In genomic region chr12:48814313-48815280, GRCh38 we compare ENCODE assay signal across 8 cellular contexts. TPM values are rescaled to one million over a fixed set of nuclear protein-coding genes. Genes with fewer than 3 reads are reported as not detected.
DNase-seq lines count a peak whose midpoint lies in the region; ATAC-seq and TF ChIP-seq lines count a peak whose summit lies in the region.

No MANE protein-coding gene starts in this region.

- peaks cover 29% of the 10 kb centered on the region for H3K4me1 Mint-ChIP-seq in activated CD4-positive, alpha-beta memory T cell treated with anti-CD3 and anti-CD28 coated beads for 36 hours (ENCODE audit: low read depth)
- peaks cover 30% of the 10 kb centered on the region for H3K4me1 Mint-ChIP-seq in memory B cell

- ATAC-seq in HG03064 (IDR thresholded peaks at IDR 0.05; ENCODE audit: low read depth, unreplicated experiment) (peak; percentile 60), memory B cell (ENCODE audit: low read depth) (peak; percentile 80)

- CTCF ChIA-PET in activated CD4-positive, alpha-beta memory T cell treated with anti-CD3 and anti-CD28 coated beads for 36 hours (lab: Charles Lee): interaction anchor here (0.6 to 5.6 kb wide), 44 partner anchors 9 to 280 kb away, joined by 3 to 38 read pairs (median 4); partner anchors contain the start of genes ADCY6, ARF3, CCNT1 and DDX23

- H3K27me3 Mint-ChIP-seq in activated CD4-positive, alpha-beta memory T cell treated with anti-CD3 and anti-CD28 coated beads for 36 hours: peaks cover 7% of the 10 kb centered on the region
- H3K27me3 Mint-ChIP-seq in memory B cell: peaks cover 12% of the 10 kb centered on the region

- DNase-seq in AG09319 (ENCODE audit: extremely low read depth, low read depth) (peak; percentile 64), NCI-H2227 (lab: John Stamatoyannopoulos, UW; ENCODE audit: unreplicated experiment) (peak; percentile 77), memory B cell (ENCODE audit: low spot score in 2 of 2) (peak; percentile 82 to 94)
- DNase-seq in activated CD4-positive, alpha-beta memory T cell treated with anti-CD3 and anti-CD28 coated beads for 36 hours: peak; percentile 89
- peak; percentile 53 for DNase-seq in effector CD8-positive, alpha-beta T cell (lab: John Stamatoyannopoulos, UW)
- peak; percentile 40 for DNase-seq in stimulated activated CD8-positive, alpha-beta memory T cell treated with anti-CD3 and anti-CD28 coated beads, Interleukin-15, amount 100 ng/mL, for 1 hour (ENCODE audit: low read depth)

- H3K9me3 Mint-ChIP-seq in activated CD4-positive, alpha-beta memory T cell treated with anti-CD3 and anti-CD28 coated beads for 36 hours: no peaks in the 10 kb centered on the region
- H3K9me3 Mint-ChIP-seq in memory B cell: no peaks in the 10 kb centered on the region

- H3K36me3 Mint-ChIP-seq in activated CD4-positive, alpha-beta memory T cell treated with anti-CD3 and anti-CD28 coated beads for 36 hours: no peaks in the 10 kb centered on the region
- no peaks in the 10 kb centered on the region for H3K36me3 Mint-ChIP-seq in memory B cell

- peak overlapping the region; percentile 48 for H3K27ac Mint-ChIP-seq in activated CD4-positive, alpha-beta memory T cell treated with anti-CD3 and anti-CD28 coated beads for 36 hours
- peak overlapping the region; percentile 54 for H3K27ac Mint-ChIP-seq in memory B cell

- peak; percentile 36 for TF ChIP-seq POLR2A in GM18526 (IDR thresholded peaks at IDR 0.05; ENCODE audit: extremely low read depth, insufficient read length)

- POLR2A ChIA-PET in activated CD4-positive, alpha-beta memory T cell treated with anti-CD3 and anti-CD28 coated beads for 36 hours (lab: Charles Lee): interaction anchor here (0.5 to 1.8 kb wide), 6 partner anchors 9 to 315 kb away, joined by 3 to 7 read pairs (median 4); partner anchors contain the start of genes DDX23 and KANSL2

- TF ChIP-seq CTCF in AG09319 (IDR thresholded peaks at IDR 0.05; ENCODE audit: low read depth, low read length): peak; percentile 73

- H3K4me3 Mint-ChIP-seq in activated CD4-positive, alpha-beta memory T cell treated with anti-CD3 and anti-CD28 coated beads for 36 hours: peak overlapping the region; percentile 88
- H3K4me3 Mint-ChIP-seq in memory B cell: peak overlapping the region; percentile 94

- intact Hi-C loops in activated CD4-positive, alpha-beta memory T cell treated with anti-CD3 and anti-CD28 coated beads for 36 hours (cut with micrococcal nuclease): loop anchor here (2.0 to 5.0 kb wide), 3 partner anchors 38 to 132 kb away; partner anchors contain the start of genes DDX23 and KANSL2

RNA-seq across cellular contexts. Expression of gene CACNB3, which starts 3.7 kb away (rescaled TPM):
- total RNA-seq in activated CD4-positive, alpha-beta memory T cell treated with anti-CD3 and anti-CD28 coated beads for 36 hours: 10 to 100 TPM; 18.3 to 19.0 TPM

RNA-seq across cellular contexts. Expression of gene ADCY6, which starts 25.7 kb away (rescaled TPM):
- total RNA-seq in activated CD4-positive, alpha-beta memory T cell treated with anti-CD3 and anti-CD28 coated beads for 36 hours: under 1 TPM; 0.15 to 0.21 TPM

RNA-seq across cellular contexts. Expression of gene DDX23, which starts 37.4 kb away (rescaled TPM):
- total RNA-seq in activated CD4-positive, alpha-beta memory T cell treated with anti-CD3 and anti-CD28 coated beads for 36 hours: 100 to 1,000 TPM; 119 to 121 TPM

RNA-seq across cellular contexts. Expression of gene RND1, which starts 51.1 kb away (rescaled TPM):
- total RNA-seq in activated CD4-positive, alpha-beta memory T cell treated with anti-CD3 and anti-CD28 coated beads for 36 hours: 1 to 10 TPM; 2.4 to 3.5 TPM

Comparison
In these comparisons a context has a peak if more than half of its experiments do, and no peak if none do; other contexts are left out.
1. Peak in every context shown above with its lines: DNase-seq and ATAC-seq.